11 cellular contexts compared by ENCODE assay signal in genomic region chr6:137488736-137489409, GRCh38. TPM values are rescaled to one million over a fixed set of nuclear protein-coding genes. Genes with fewer than 3 reads are reported as not detected.
A peak's percentile ranks its signal among the peaks of the same experiment; 100 is the strongest.
DNase-seq lines count a peak whose midpoint lies in the region; ATAC-seq and TF ChIP-seq lines count a peak whose summit lies in the region.
"Had no signal": no experiment of that assay in that cellular context is flagged by ENCODE, and none has a peak within 500 bp of the region (broad histone marks: within the 10 kb centered on the region; RNA-seq: fewer than 3 reads in every experiment).

No MANE protein-coding gene starts in this region.

- no peak for TF ChIP-seq CTCF in activated B cell treated with CpG ODN at 0.5 μM for 24 hours (IDR thresholded peaks at IDR 0.05)
- no peak for TF ChIP-seq CTCF in sigmoid colon (IDR thresholded peaks at IDR 0.05)

- intact Hi-C loops in activated CD4-positive, alpha-beta T cell treated with anti-CD3 and anti-CD28 coated beads for 36 hours (cut with DNase I, micrococcal nuclease), result loop anchor here (1.0 to 5.0 kb wide), 2 partner anchors 9 to 98 kb away; no protein-coding TSS in a partner anchor
- intact Hi-C loops in activated B cell treated with CpG ODN at 0.5 μM for 24 hours (cut with micrococcal nuclease) (loop anchor here (1.0 to 5.0 kb wide), 6 partner anchors 8 to 412 kb away; no protein-coding TSS in a partner anchor), sigmoid colon (cut with DNase I) (no loop called here)

- no peak overlapping the region for H3K27ac Mint-ChIP-seq in activated CD4-positive, alpha-beta T cell treated with anti-CD3 and anti-CD28 coated beads for 36 hours
- no peak overlapping the region for H3K27ac Mint-ChIP-seq in activated B cell treated with CpG ODN at 0.5 μM for 24 hours

- no peak overlapping the region for H3K27ac ChIP-seq in iPS DF 6.9 (ENCODE audit: low read length)
- H3K27ac ChIP-seq in sigmoid colon, result no peak overlapping the region

- H3K4me3 ChIP-seq in iPS DF 6.9 (ENCODE audit: low read length) (peak overlapping the region; percentile 39; the same call in 1 of the 2 replicates), sigmoid colon (peak overlapping the region in 2 of 4 donors; percentile 24 to 26)

- POLR2A ChIA-PET in activated CD4-positive, alpha-beta T cell treated with anti-CD3 and anti-CD28 coated beads for 36 hours (lab: Charles Lee), result interaction anchor here (0.5 kb wide), 1 partner anchor 155 kb away, joined by 3 read pairs; no protein-coding TSS in a partner anchor
- POLR2A ChIA-PET in activated B cell treated with CpG ODN at 0.5 μM for 24 hours (lab: Charles Lee), result interaction anchor here (1.2 kb wide), 1 partner anchor 112 kb away, joined by 3 read pairs; no protein-coding TSS in a partner anchor

- H3K36me3 Mint-ChIP-seq in activated CD4-positive, alpha-beta T cell treated with anti-CD3 and anti-CD28 coated beads for 36 hours (ENCODE audit: low read depth), result no peaks in the 10 kb centered on the region
- H3K36me3 Mint-ChIP-seq in activated B cell treated with CpG ODN at 0.5 μM for 24 hours (ENCODE audit: low read depth), result no peaks in the 10 kb centered on the region

- H3K36me3 ChIP-seq in iPS DF 6.9 (ENCODE audit: control insufficient read depth, insufficient read depth, low read length), result no peaks in the 10 kb centered on the region
- no peaks in the 10 kb centered on the region for H3K36me3 ChIP-seq in sigmoid colon

- H3K27me3 ChIP-seq in iPS DF 6.9 (ENCODE audit: control insufficient read depth, insufficient read depth, low read length) (peaks cover 64% of the 10 kb centered on the region), sigmoid colon (peaks cover 42 to 98% (median 74%) of the 10 kb centered on the region in 3 donors)

- TF ChIP-seq EP300 in sigmoid colon (IDR thresholded peaks at IDR 0.05), result no peak

- peaks cover 77% of the 10 kb centered on the region for H3K27me3 Mint-ChIP-seq in activated CD4-positive, alpha-beta T cell treated with anti-CD3 and anti-CD28 coated beads for 36 hours
- H3K27me3 Mint-ChIP-seq in activated B cell treated with CpG ODN at 0.5 μM for 24 hours, result peaks cover 73% of the 10 kb centered on the region

- ATAC-seq in activated CD4-positive, alpha-beta T cell treated with anti-CD3 and anti-CD28 coated beads for 36 hours, result peak; percentile 21
- ATAC-seq in activated B cell treated with CpG ODN at 0.5 μM for 24 hours (ENCODE audit: low read depth), result peak; percentile 10

- no peak for DNase-seq in activated CD4-positive, alpha-beta T cell treated with anti-CD3 and anti-CD28 coated beads for 36 hours
- DNase-seq in activated CD4-positive, alpha-beta T cell treated with anti-CD3 and anti-CD28 coated beads, Interleukin-2, amount 50 U/mL, for 48 hours, result no peak
- DNase-seq in activated B cell treated with CpG ODN at 0.5 μM for 24 hours (no peak), iPS DF 6.9 (ENCODE audit: low read depth, low spot score) (no peak), sigmoid colon (peak; percentile 63), amygdala (lab: John Stamatoyannopoulos, UW) (no peak), GF-D8 (lab: John Stamatoyannopoulos, UW) (no peak), hippocampal formation (lab: John Stamatoyannopoulos, UW) (no peak)
- DNase-seq: foreskin fibroblast, NCI-H2029 had no signal

- peaks cover 2% of the 10 kb centered on the region for H3K4me1 ChIP-seq in iPS DF 6.9 (ENCODE audit: control insufficient read depth, insufficient read depth, low read length)
- peaks cover 0 to 37% (median 30%) of the 10 kb centered on the region in 4 donors for H3K4me1 ChIP-seq in sigmoid colon

- CTCF ChIA-PET in activated CD4-positive, alpha-beta T cell treated with anti-CD3 and anti-CD28 coated beads for 36 hours (lab: Charles Lee), result no interaction called here
- CTCF ChIA-PET in activated B cell treated with CpG ODN at 0.5 μM for 24 hours (lab: Charles Lee), result interaction anchor here (1.1 to 1.6 kb wide), 2 partner anchors 395 to 412 kb away, joined by 4 to 5 read pairs; no protein-coding TSS in a partner anchor

- H3K9me3 ChIP-seq in iPS DF 6.9 (ENCODE audit: control insufficient read depth, insufficient read depth, low read length) (no peaks in the 10 kb centered on the region), sigmoid colon (no peaks in the 10 kb centered on the region)

- TF ChIP-seq POLR2A in sigmoid colon (IDR thresholded peaks at IDR 0.05), result no peak

- peak overlapping the region; percentile 38 for H3K4me3 Mint-ChIP-seq in activated CD4-positive, alpha-beta T cell treated with anti-CD3 and anti-CD28 coated beads for 36 hours
- peak overlapping the region; percentile 69 for H3K4me3 Mint-ChIP-seq in activated B cell treated with CpG ODN at 0.5 μM for 24 hours

- no CpG with 5 or more reads among the region's 52 CpGs for WGBS in iPS DF 6.9 (ENCODE audit: insufficient coverage, insufficient read length)
- 4 to 22% methylated on average over 52 of the region's 52 CpGs for WGBS in sigmoid colon, 2 donors

- peaks cover 42% of the 10 kb centered on the region for H3K4me1 Mint-ChIP-seq in activated CD4-positive, alpha-beta T cell treated with anti-CD3 and anti-CD28 coated beads for 36 hours
- H3K4me1 Mint-ChIP-seq in activated B cell treated with CpG ODN at 0.5 μM for 24 hours, result peaks cover 42% of the 10 kb centered on the region

- no peaks in the 10 kb centered on the region for H3K9me3 Mint-ChIP-seq in activated CD4-positive, alpha-beta T cell treated with anti-CD3 and anti-CD28 coated beads for 36 hours (ENCODE audit: low read depth)
- H3K9me3 Mint-ChIP-seq in activated B cell treated with CpG ODN at 0.5 μM for 24 hours, result no peaks in the 10 kb centered on the region

RNA-seq across cellular contexts. Expression of gene OLIG3, which starts 5.3 kb away (rescaled TPM):
- total RNA-seq in activated CD4-positive, alpha-beta T cell treated with anti-CD3 and anti-CD28 coated beads for 36 hours, result not detected
- total RNA-seq in activated B cell treated with CpG ODN at 0.5 μM for 24 hours, result not detected in 2 replicates
- not detected for total RNA-seq in sigmoid colon
- not detected for polyA plus RNA-seq in sigmoid colon
- total RNA-seq: ureter had no signal
